ENCODE assay signal across 13 cellular contexts in the genomic region with DNA sequence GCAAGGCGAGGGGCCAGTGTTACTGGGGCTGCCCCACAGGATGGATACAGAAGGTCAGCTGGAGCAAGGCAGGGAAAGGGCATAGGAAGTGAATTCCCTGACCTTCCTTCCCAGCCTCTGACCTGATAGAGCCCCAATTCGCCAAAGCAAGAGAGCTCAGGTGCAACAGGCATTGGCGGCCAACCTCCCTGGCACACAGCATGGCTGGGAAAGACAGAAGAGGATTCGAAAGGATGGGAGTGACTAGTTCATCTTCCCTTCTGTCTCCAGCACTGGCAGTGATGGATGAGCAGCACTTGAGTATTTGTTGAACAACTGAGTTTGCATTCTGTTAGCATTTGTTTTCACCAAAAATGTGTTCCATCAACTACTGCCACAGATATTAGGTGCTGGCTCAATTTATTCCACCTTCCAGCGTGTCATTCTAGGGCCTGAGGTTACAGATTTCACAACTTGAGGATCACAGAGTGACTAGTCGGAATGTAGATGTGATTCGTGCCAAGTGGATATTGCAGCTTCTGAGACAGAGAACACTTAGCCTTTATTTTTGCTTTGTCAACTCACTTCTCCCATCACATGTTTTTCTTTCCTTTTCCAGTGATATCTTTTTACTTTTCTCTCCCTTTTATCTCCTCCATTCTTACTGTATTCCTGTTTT. TPM values are rescaled to one million over a fixed set of nuclear protein-coding genes. Genes with fewer than 3 reads are reported as not detected.
A peak's percentile ranks its signal among the peaks of the same experiment; 100 is the strongest.
DNase-seq lines count a peak whose midpoint lies in the region; ATAC-seq, FAIRE-seq and TF ChIP-seq lines count a peak whose summit lies in the region.
"Had no signal": no experiment of that assay in that cellular context is flagged by ENCODE, and none has a peak within 500 bp of the region (broad histone marks: within the 10 kb centered on the region; RNA-seq: fewer than 3 reads in every experiment).

No MANE protein-coding gene starts in this region.

- no peak for TF ChIP-seq POLR2A in A549 (IDR thresholded peaks at IDR 0.05; ENCODE audit: low read length)

- peaks cover 7% of the 10 kb centered on the region for H3K4me1 Mint-ChIP-seq in nephron progenitor cell

- H3K27ac ChIP-seq in A549, result no peak overlapping the region; a peak in 1 of 6 replicates

- peak overlapping the region; percentile 74 for H3K27ac Mint-ChIP-seq in nephron progenitor cell

- H3K4me2 ChIP-seq in A549, result no peak overlapping the region

- no peaks in the 10 kb centered on the region for H3K27me3 Mint-ChIP-seq in nephron progenitor cell (ENCODE audit: low read depth, poor library complexity)

- H3K4me3 ChIP-seq in A549 (no peak overlapping the region), fibroblast of mammary gland (ENCODE audit: control insufficient read depth, low read depth, low read length) (no peak overlapping the region)
- H3K4me3 ChIP-seq: heart right ventricle had no signal

- no peaks in the 10 kb centered on the region for H3K9me3 Mint-ChIP-seq in nephron progenitor cell

- DNase-seq in A549 (ENCODE audit: low read depth in 1 of 2, low spot score in 1 of 2) (no peak), SK-MEL-5 (ENCODE audit: low read depth, low spot score) (peak; percentile 32), fibroblast of mammary gland (ENCODE audit: low read depth) (peak; percentile 94), nephron progenitor cell (no peak), NCI-H2171 (lab: John Stamatoyannopoulos, UW) (no peak)
- no peak for DNase-seq in activated CD8-positive, alpha-beta memory T cell treated with anti-CD3 and anti-CD28 coated beads, Interleukin-2, amount 50 U/mL, for 4 hours
- DNase-seq in NK-92 treated with Interleukin-12 subunit alpha and Interleukin-12 subunit beta, amount 100 ng/mL, for 24 hours (lab: John Stamatoyannopoulos, UW), result no peak
- DNase-seq: activated gamma-delta T cell treated with Interleukin-2 at 50 U/mL for 16 hours, heart right ventricle, Karpas-422, retina, trophoblast cell had no signal

- ATAC-seq in A549 (peak; percentile 44; a peak in 3 of 6 replicates), GM18870 (IDR thresholded peaks at IDR 0.05; ENCODE audit: unreplicated experiment) (no peak)

- peaks cover 28% of the 10 kb centered on the region for H3K4me1 ChIP-seq in A549

- peaks cover 24% of the 10 kb centered on the region for H3K36me3 Mint-ChIP-seq in nephron progenitor cell (ENCODE audit: low read depth)

- no peak for TF ChIP-seq EP300 in A549 (IDR thresholded peaks at IDR 0.05)

- CTCF ChIA-PET in A549 (lab: Yijun Ruan, JAX), result interaction anchor here (1.4 to 2.3 kb wide), 4 partner anchors 11 to 480 kb away, joined by 3 to 7 read pairs (median 5); no protein-coding TSS in a partner anchor

- no peaks in the 10 kb centered on the region for H3K9me3 ChIP-seq in A549
- H3K9me3 ChIP-seq: heart right ventricle had no signal

- no peak overlapping the region for H3K4me3 Mint-ChIP-seq in nephron progenitor cell

- TF ChIP-seq RAD21 in A549 (conservative IDR thresholded peaks at IDR 0.05 in 1 of 2, IDR thresholded peaks at IDR 0.05 in 1 of 2), result no peak

- POLR2A ChIA-PET in A549 (lab: Yijun Ruan, JAX), result no interaction called here

- WGBS in A549 (ENCODE audit: missing lambda C conversion rate), result 79% methylated on average over 7 of the region's 7 CpGs

- TF ChIP-seq CTCF in A549 (IDR thresholded peaks at IDR 0.05), result no peak
- no peak for TF ChIP-seq CTCF in fibroblast of mammary gland (conservative IDR thresholded peaks at IDR 0.05; ENCODE audit: control insufficient read depth, insufficient read depth, low read depth, low read length)
- TF ChIP-seq CTCF in nephron progenitor cell (IDR thresholded peaks at IDR 0.05), result no peak

- in situ Hi-C loops in SK-MEL-5 (cut with HindIII; ENCODE audit: low pct_unique_long_range_greater_than_20kb, low sequenced_read_pairs), result no loop called here

- FAIRE-seq in A549 (lab: Jason Lieb, UNC), result no peak

TF ChIP-seq in A549, 52 proteins besides CTCF, POLR2A, EP300 and RAD21:
- TF ChIP-seq ZFP36 (IDR thresholded peaks at IDR 0.05; ENCODE audit: borderline replicate concordance, partially characterized antibody) (no peak), CBX8 (IDR thresholded peaks at IDR 0.05) (no peak), FOXS1 (CRISPR knock-in tag; IDR thresholded peaks at IDR 0.05) (no peak), FOSB (CRISPR knock-in tag; IDR thresholded peaks at IDR 0.05) (no peak), HOXB13 (CRISPR knock-in tag; IDR thresholded peaks at IDR 0.05; ENCODE audit: low read depth) (no peak), ESRRA (IDR thresholded peaks at IDR 0.05; ENCODE audit: borderline replicate concordance, low read length) (no peak), BHLHE40 (IDR thresholded peaks at IDR 0.05; ENCODE audit: low read depth, low read length) (no peak), SMC3 (IDR thresholded peaks at IDR 0.05) (no peak), CBX2 (IDR thresholded peaks at IDR 0.05; ENCODE audit: borderline replicate concordance, low read depth) (no peak), MAFK (IDR thresholded peaks at IDR 0.05; ENCODE audit: partially characterized antibody) (no peak), RARB (CRISPR knock-in tag; IDR thresholded peaks at IDR 0.05) (no peak), MYC (IDR thresholded peaks at IDR 0.05; ENCODE audit: borderline replicate concordance, low read length) (no peak), TFCP2L1 (CRISPR knock-in tag; IDR thresholded peaks at IDR 0.05) (no peak)
- TF ChIP-seq, protein P1, sequence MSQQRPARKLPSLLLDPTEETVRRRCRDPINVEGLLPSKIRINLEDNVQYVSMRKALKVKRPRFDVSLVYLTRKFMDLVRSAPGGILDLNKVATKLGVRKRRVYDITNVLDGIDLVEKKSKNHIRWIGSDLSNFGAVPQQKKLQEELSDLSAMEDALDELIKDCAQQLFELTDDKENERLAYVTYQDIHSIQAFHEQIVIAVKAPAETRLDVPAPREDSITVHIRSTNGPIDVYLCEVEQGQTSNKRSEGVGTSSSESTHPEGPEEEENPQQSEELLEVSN (IDR thresholded peaks at IDR 0.05; ENCODE audit: borderline replicate concordance, low read depth), result no peak
- TF ChIP-seq, protein P2, sequence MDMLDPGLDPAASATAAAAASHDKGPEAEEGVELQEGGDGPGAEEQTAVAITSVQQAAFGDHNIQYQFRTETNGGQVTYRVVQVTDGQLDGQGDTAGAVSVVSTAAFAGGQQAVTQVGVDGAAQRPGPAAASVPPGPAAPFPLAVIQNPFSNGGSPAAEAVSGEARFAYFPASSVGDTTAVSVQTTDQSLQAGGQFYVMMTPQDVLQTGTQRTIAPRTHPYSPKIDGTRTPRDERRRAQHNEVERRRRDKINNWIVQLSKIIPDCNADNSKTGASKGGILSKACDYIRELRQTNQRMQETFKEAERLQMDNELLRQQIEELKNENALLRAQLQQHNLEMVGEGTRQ (IDR thresholded peaks at IDR 0.05), result no peak

RNA-seq across cellular contexts. Expression of a gene that starts 6.2 kb away (rescaled TPM):
- polyA plus RNA-seq in A549 (2011; rRNA removed), result 129 and 161 TPM in 2 replicates
- polyA plus RNA-seq in A549 (2012; cell fraction: cytosol; rRNA removed), result 65.4 and 67.5 TPM in 2 replicates
- 17.5 and 36.9 TPM in 2 replicates for polyA plus RNA-seq in A549 (2012; cell fraction: nucleus; rRNA removed)
- 76.1 to 88.9 TPM (median 85.7 TPM) in 3 replicates for polyA plus RNA-seq in A549 (2017; fragmentation: RNase III; extraction: RNeasy Plus Mini Kit Qiagen cat#74134 plus additional on column Dnase treatment)
- polyA minus RNA-seq in A549 (2011; rRNA and poly(A)+ RNA removed), result 22.7 and 24.7 TPM in 2 replicates
- total RNA-seq in SK-MEL-5 (2014; rRNA removed; shearing (Covaris generic)), result 234 and 271 TPM in 2 replicates
- polyA plus RNA-seq in SK-MEL-5 (2015; cell fraction: cytosol; rRNA removed), result 147 and 161 TPM in 2 replicates
- polyA plus RNA-seq in SK-MEL-5 (2015; cell fraction: nucleus; rRNA removed), result 94.8 and 103 TPM in 2 replicates

Comparison
In these comparisons a context has a peak if more than half of its experiments do, and no peak if none do; other contexts are left out.
1. DNase-seq: peak in SK-MEL-5 (single experiment) and fibroblast of mammary gland (single experiment); none in A549 (0 of 2), nephron progenitor cell (single experiment), activated CD8-positive, alpha-beta memory T cell treated with anti-CD3 and anti-CD28 coated beads, Interleukin-2, amount 50 U/mL, for 4 hours (single experiment), NK-92 treated with Interleukin-12 subunit alpha and Interleukin-12 subunit beta, amount 100 ng/mL, for 24 hours (single experiment) and NCI-H2171 (single experiment).